Comparison of ENCODE assay signal across 21 cellular contexts in genomic region chr5:82624018-82624417, GRCh38.
"Had no signal": no experiment of that assay in that cellular context is flagged by ENCODE, and none has a peak within 500 bp of the region (broad histone marks: within the 10 kb centered on the region; RNA-seq: fewer than 3 reads in every experiment).

No MANE protein-coding gene starts in this region.

- H3K27ac ChIP-seq: KMS-11, SJSA1 had no signal

- H3K4me2 ChIP-seq: KMS-11, SK-N-SH had no signal

- H3K36me3 ChIP-seq: SJSA1 had no signal

- H3K9me3 ChIP-seq: SJSA1 had no signal

- DNase-seq: activated CD4-positive, alpha-beta T cell treated with anti-CD3 and anti-CD28 coated beads for 36 hours; activated CD4-positive, alpha-beta T cell treated with anti-CD3 and anti-CD28 coated beads, Interleukin-2, amount 10 ng/mL, durations not matched to agents 7 days and 5 days; activated CD4-positive, alpha-beta T cell treated with anti-CD3 and anti-CD28 coated beads, Interleukin-2, amount 50 U/mL, for 48 hours; activated CD8-positive, alpha-beta T cell treated with anti-CD3 and anti-CD28 coated beads, Interleukin-2, amount 10 ng/mL, durations not matched to agents 7 days and 5 days; activated effector memory CD4-positive, alpha-beta T cell treated with Interleukin-2 at 50 U/mL for 16 hours; activated naive CD4-positive, alpha-beta T cell treated with anti-CD3 and anti-CD28 coated beads, Interleukin-2, amount 10 ng/mL, durations not matched to agents 7 days and 5 days; activated naive CD8-positive, alpha-beta T cell treated with anti-CD3 and anti-CD28 coated beads, Interleukin-2, amount 50 U/mL, for 24 hours; activated T-cell treated with anti-CD3 and anti-CD28 coated beads, Interleukin-2, amount 50 U/mL, for 4 hours; anterior cingulate cortex; NCI-H1092 treated with DMSO at 0.1 percent for 48 hours; NCI-H1417; NCI-H187 treated with DMSO at 0.1 percent for 48 hours; NCI-H2081; NCI-H2171 treated with DMSO at 0.1 percent for 48 hours; NCI-H226; NCI-H69; RPMI8226; SHP77 treated with DMSO at 0.1 percent for 48 hours; SK-N-SH had no signal

- H3K9me2 ChIP-seq: SK-N-SH had no signal

- H3K9ac ChIP-seq: KMS-11, SK-N-SH had no signal

- H3K4me3 ChIP-seq: SJSA1 had no signal
